Comparison of ENCODE assay signal across 9 cellular contexts in the genomic region with DNA sequence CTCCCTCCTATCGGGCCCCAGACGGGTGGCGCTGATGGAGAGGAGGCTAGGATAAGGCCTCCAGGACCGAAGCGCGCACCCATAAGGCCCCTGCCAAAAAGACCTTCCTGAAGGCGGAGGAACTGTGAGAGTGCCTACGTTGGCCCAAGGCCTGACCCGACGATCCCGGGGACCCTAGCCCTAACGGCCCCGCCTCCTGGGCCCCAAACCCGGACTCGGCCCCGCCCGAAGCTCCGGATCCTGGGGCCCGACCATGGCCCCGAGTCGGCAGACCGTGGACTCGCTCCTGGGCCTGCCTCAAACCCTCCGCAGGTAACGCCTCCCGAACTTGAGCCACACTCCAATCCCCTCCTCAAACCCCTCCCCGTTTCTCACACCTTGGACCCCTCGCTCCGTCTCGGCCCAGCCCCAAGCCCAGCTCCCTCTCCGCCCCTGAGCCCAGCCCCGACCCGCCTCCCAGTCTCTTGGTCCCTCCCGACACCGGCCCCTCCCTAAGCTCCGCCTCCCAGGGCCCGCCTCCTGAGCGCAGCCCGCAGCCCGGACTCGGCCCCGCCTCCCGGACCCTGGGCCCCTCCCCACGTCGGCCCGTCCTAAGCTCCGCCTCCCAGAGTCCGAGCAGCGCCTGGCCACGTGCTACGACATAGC. TPM values are rescaled to one million over a fixed set of nuclear protein-coding genes. Genes with fewer than 3 reads are reported as not detected.
DNase-seq lines count a peak whose midpoint lies in the region; ATAC-seq and TF ChIP-seq lines count a peak whose summit lies in the region.
"Not testable (repeated sequence)": the region's sequence is repeated elsewhere in the genome, so short reads cannot be mapped to it uniquely, and the experiment has no call there.
"Had no signal": no experiment of that assay in that cellular context is flagged by ENCODE, and none has a peak within 500 bp of the region (broad histone marks: within the 10 kb centered on the region; RNA-seq: fewer than 3 reads in every experiment).

No MANE protein-coding gene starts in this region.

- CTCF ChIA-PET in AG04449 (lab: Yijun Ruan, JAX); activated CD8-positive, alpha-beta T cell treated with anti-CD3 and anti-CD28 coated beads for 36 hours (lab: Charles Lee): not testable (repeated sequence)

- H3K27ac ChIP-seq in effector memory CD4-positive, alpha-beta T cell (ENCODE audit: insufficient read depth, low read length, poor library complexity, severe bottlenecking), result peak overlapping the region; percentile 81

- H3K9me3 Mint-ChIP-seq in activated CD8-positive, alpha-beta T cell treated with anti-CD3 and anti-CD28 coated beads for 36 hours, result not testable (repeated sequence)

- H3K27me3 ChIP-seq in effector memory CD4-positive, alpha-beta T cell (replicated peaks; ENCODE audit: control insufficient read depth, insufficient read depth, low read length, poor library complexity, severe bottlenecking); kidney epithelial cell (ENCODE audit: control insufficient read depth, insufficient read depth, low read length): not testable (repeated sequence)

- not testable (repeated sequence) for H3K27me3 Mint-ChIP-seq in activated CD8-positive, alpha-beta T cell treated with anti-CD3 and anti-CD28 coated beads for 36 hours

- not testable (repeated sequence) for DNase-seq in AG04449 (ENCODE audit: low read depth, low spot score); activated CD8-positive, alpha-beta T cell treated with anti-CD3 and anti-CD28 coated beads for 36 hours; effector memory CD4-positive, alpha-beta T cell; kidney epithelial cell (ENCODE audit: low read depth)
- DNase-seq in NCI-H2171 treated with DMSO at 0.1 percent for 48 hours (lab: John Stamatoyannopoulos, UW) (peak; percentile 79), retina (peak; percentile 89)

- peak overlapping the region; percentile 92 for H3K4me3 Mint-ChIP-seq in activated CD8-positive, alpha-beta T cell treated with anti-CD3 and anti-CD28 coated beads for 36 hours

- intact Hi-C loops in activated CD8-positive, alpha-beta T cell treated with anti-CD3 and anti-CD28 coated beads for 36 hours (cut with micrococcal nuclease), result not testable (repeated sequence)

- H3K4me1 ChIP-seq in effector memory CD4-positive, alpha-beta T cell (ENCODE audit: control insufficient read depth, insufficient read depth, low read length, poor library complexity, severe bottlenecking), result not testable (repeated sequence)

- ATAC-seq in GM18868 (IDR thresholded peaks at IDR 0.05; ENCODE audit: unreplicated experiment) (peak; percentile 37), HG03066 (IDR thresholded peaks at IDR 0.05; ENCODE audit: low read depth, unreplicated experiment) (peak; percentile 21)
- not testable (repeated sequence) for ATAC-seq in activated CD8-positive, alpha-beta T cell treated with anti-CD3 and anti-CD28 coated beads for 36 hours

- H3K9me3 ChIP-seq in effector memory CD4-positive, alpha-beta T cell (ENCODE audit: control insufficient read depth, low read length), result not testable (repeated sequence)

- TF ChIP-seq CTCF in AG04449 (IDR thresholded peaks at IDR 0.05; ENCODE audit: insufficient read depth, low read length, missing control alignments); activated CD8-positive, alpha-beta T cell treated with anti-CD3 and anti-CD28 coated beads for 36 hours (IDR thresholded peaks at IDR 0.05); kidney epithelial cell (IDR thresholded peaks at IDR 0.05; ENCODE audit: insufficient read depth, low read length, poor library complexity, severe bottlenecking): not testable (repeated sequence)

- H3K36me3 Mint-ChIP-seq in activated CD8-positive, alpha-beta T cell treated with anti-CD3 and anti-CD28 coated beads for 36 hours (ENCODE audit: low read depth), result not testable (repeated sequence)

- H3K4me1 Mint-ChIP-seq in activated CD8-positive, alpha-beta T cell treated with anti-CD3 and anti-CD28 coated beads for 36 hours (ENCODE audit: low read depth), result peaks cover 21% of the 10 kb centered on the region

- H3K36me3 ChIP-seq in effector memory CD4-positive, alpha-beta T cell (ENCODE audit: control insufficient read depth, insufficient read depth, low read length); kidney epithelial cell (ENCODE audit: control insufficient read depth, insufficient read depth, low read length): not testable (repeated sequence)

- peak overlapping the region; percentile 78 for H3K4me3 ChIP-seq in AG04449 (ENCODE audit: low read depth, low read length)
- H3K4me3 ChIP-seq in effector memory CD4-positive, alpha-beta T cell (ENCODE audit: insufficient read depth, low read depth, low read length, poor library complexity, severe bottlenecking), result peak overlapping the region; percentile 63
- H3K4me3 ChIP-seq in kidney epithelial cell (ENCODE audit: low read depth, low read length), result peak overlapping the region; percentile 89

- POLR2A ChIA-PET in AG04449 (lab: Yijun Ruan, JAX); activated CD8-positive, alpha-beta T cell treated with anti-CD3 and anti-CD28 coated beads for 36 hours (lab: Charles Lee): not testable (repeated sequence)

- peak overlapping the region; percentile 90 for H3K27ac Mint-ChIP-seq in activated CD8-positive, alpha-beta T cell treated with anti-CD3 and anti-CD28 coated beads for 36 hours

RNA-seq across cellular contexts. Expression of a gene that starts 46.5 kb away (rescaled TPM):
- not detected for total RNA-seq in activated CD8-positive, alpha-beta T cell treated with anti-CD3 and anti-CD28 coated beads for 36 hours
- not detected in 2 replicates for total RNA-seq in kidney epithelial cell
- total RNA-seq: mucosa of gallbladder had no signal
